In genomic region chr2:68590702-68591101, GRCh38 we compare ENCODE assay signal across 30 cellular contexts. TPM values are rescaled to one million over a fixed set of nuclear protein-coding genes. Genes with fewer than 3 reads are reported as not detected.
"Had no signal": no experiment of that assay in that cellular context is flagged by ENCODE, and none has a peak within 500 bp of the region (broad histone marks: within the 10 kb centered on the region; RNA-seq: fewer than 3 reads in every experiment).

No MANE protein-coding gene starts in this region.

- H3K27ac ChIP-seq: body of pancreas, colonic mucosa, epithelial cell of prostate, esophagus squamous epithelium, gastroesophageal sphincter had no signal

- FAIRE-seq: endometrium had no signal

- H3K4me3 ChIP-seq: body of pancreas, colonic mucosa, esophagus squamous epithelium, gastroesophageal sphincter had no signal

- DNase-seq: activated CD4-positive, alpha-beta memory T cell treated with anti-CD3 and anti-CD28 coated beads, Interleukin-2, amount 10 ng/mL, durations not matched to agents 7 days and 5 days; activated CD4-positive, alpha-beta T cell treated with anti-CD3 and anti-CD28 coated beads for 1 hour; activated CD4-positive, alpha-beta T cell treated with anti-CD3 and anti-CD28 coated beads for 4 hours; activated CD4-positive, alpha-beta T cell treated with anti-CD3 and anti-CD28 coated beads, Interleukin-2, amount 10 ng/mL, durations not matched to agents 7 days and 5 days; activated CD4-positive, alpha-beta T cell treated with anti-CD3 and anti-CD28 coated beads, Interleukin-2, amount 50 U/mL, for 4 hours; activated CD8-positive, alpha-beta memory T cell treated with anti-CD3 and anti-CD28 coated beads, Interleukin-2, amount 50 U/mL, for 48 hours; activated gamma-delta T cell; activated naive CD4-positive, alpha-beta T cell; activated naive CD4-positive, alpha-beta T cell treated with anti-CD3 and anti-CD28 coated beads, Interleukin-2, amount 50 U/mL, for 16 hours; activated T-cell treated with anti-CD3 and anti-CD28 coated beads for 4 hours; activated T-cell treated with anti-CD3 and anti-CD28 coated beads, Interleukin-2, amount 50 U/mL, for 24 hours; activated T-cell treated with anti-CD3 and anti-CD28 coated beads, Interleukin-2, amount 50 U/mL, for 72 hours; amygdala; aorta; body of pancreas; caudate nucleus; colonic mucosa; effector CD8-positive, alpha-beta T cell; esophagus squamous epithelium; foreskin melanocyte; head of caudate nucleus; T-helper 2 cell had no signal

- H3K4me1 ChIP-seq: colonic mucosa, gastroesophageal sphincter had no signal

- H3K27me3 ChIP-seq: body of pancreas, colonic mucosa, esophagus squamous epithelium, gastroesophageal sphincter had no signal

- ATAC-seq: activated T-cell treated with anti-CD3 and anti-CD28 coated beads, Interleukin-2, amount 50 U/mL, for 72 hours; body of pancreas; gastroesophageal sphincter had no signal

- H3K9me3 ChIP-seq: body of pancreas, colonic mucosa, esophagus squamous epithelium, gastroesophageal sphincter had no signal

- H3K36me3 ChIP-seq: colonic mucosa, esophagus squamous epithelium had no signal

RNA-seq across cellular contexts. Expression of gene PROKR1, which starts 52.7 kb away (rescaled TPM):
- total RNA-seq: activated CD4-positive, alpha-beta memory T cell treated with anti-CD3 and anti-CD28 coated beads, Interleukin-2, amount 10 ng/mL, durations not matched to agents 7 days and 5 days; activated CD4-positive, alpha-beta T cell treated with anti-CD3 and anti-CD28 coated beads, Interleukin-2, amount 10 ng/mL, durations not matched to agents 7 days and 5 days; activated T-cell treated with anti-CD3 and anti-CD28 coated beads, Interleukin-2, amount 50 U/mL, for 72 hours; aorta; body of pancreas; chondrocyte; endothelial cell of umbilical vein; esophagus squamous epithelium; fibroblast of lung; fibroblast of villous mesenchyme; T-helper 1 cell treated with Interleukin-12 subunit alpha and Interleukin-12 subunit beta and Interleukin-4 antibody, amounts not matched to agents 30 ng/mL and 1 ng/mL, for 36 hours had no signal
- polyA plus RNA-seq: aorta, endothelial cell of umbilical vein, fibroblast of lung had no signal
